ENCODE assay signal across 1 cellular context in genomic region chrX:13776387-13776786, GRCh38.
TF ChIP-seq lines count a peak whose summit lies in the region.

No MANE protein-coding gene starts in this region.

TF ChIP-seq in WTC11, 78 proteins besides CTCF, POLR2A, EP300 and RAD21 (continued from another document):
- TF ChIP-seq ARID4B (CRISPR knock-in tag; IDR thresholded peaks at IDR 0.05; ENCODE audit: borderline replicate concordance) (no peak), AFF4 (CRISPR knock-in tag; IDR thresholded peaks at IDR 0.05; ENCODE audit: borderline replicate concordance) (no peak), EMX1 (CRISPR knock-in tag; IDR thresholded peaks at IDR 0.05) (no peak), KAT7 (CRISPR knock-in tag; IDR thresholded peaks at IDR 0.05; ENCODE audit: borderline replicate concordance) (no peak), NFYB (CRISPR knock-in tag; conservative IDR thresholded peaks at IDR 0.05; ENCODE audit: low read depth) (no peak), ZNF416 (CRISPR knock-in tag; IDR thresholded peaks at IDR 0.05) (no peak), ATF6 (CRISPR knock-in tag; IDR thresholded peaks at IDR 0.05) (no peak), JAZF1 (CRISPR knock-in tag; IDR thresholded peaks at IDR 0.05) (no peak), RORB (CRISPR knock-in tag; IDR thresholded peaks at IDR 0.05) (no peak), PRRX2 (CRISPR knock-in tag; IDR thresholded peaks at IDR 0.05) (no peak), ESRRA (CRISPR knock-in tag; IDR thresholded peaks at IDR 0.05; ENCODE audit: borderline replicate concordance) (no peak), E2F4 (CRISPR knock-in tag; IDR thresholded peaks at IDR 0.05; ENCODE audit: borderline replicate concordance, low read depth) (no peak), PRDM15 (CRISPR knock-in tag; IDR thresholded peaks at IDR 0.05) (no peak)
